ENCODE assay signal across 1 cellular context in genomic region chr10:88898727-88899126, GRCh38.
TF ChIP-seq lines count a peak whose summit lies in the region.

No MANE protein-coding gene starts in this region.

TF ChIP-seq in GM12891, 5 proteins besides CTCF, POLR2A, EP300 and RAD21:
- TF ChIP-seq POU2F2 (IDR thresholded peaks at IDR 0.05; ENCODE audit: low read depth, low read length) (no peak), SPI1 (IDR thresholded peaks at IDR 0.05; ENCODE audit: low read depth, low read length) (no peak), POLR2AphosphoS5 (IDR thresholded peaks at IDR 0.05; ENCODE audit: low read depth, low read length) (no peak), PAX5 (IDR thresholded peaks at IDR 0.05; ENCODE audit: insufficient read depth, low read length, severe bottlenecking) (no peak), TAF1 (IDR thresholded peaks at IDR 0.05; ENCODE audit: low read depth, low read length) (no peak)
